8 cellular contexts compared by ENCODE assay signal in genomic region chr12:96501139-96501741, GRCh38. TPM values are rescaled to one million over a fixed set of nuclear protein-coding genes. Genes with fewer than 3 reads are reported as not detected.
DNase-seq lines count a peak whose midpoint lies in the region; ATAC-seq, FAIRE-seq and TF ChIP-seq lines count a peak whose summit lies in the region.

No MANE protein-coding gene starts in this region.

- TF ChIP-seq EP300 in GM12878 (IDR thresholded peaks at IDR 0.05; ENCODE audit: borderline replicate concordance in 1 of 2, control insufficient read depth in 1 of 2, low read depth in 2 of 2, low read length in 2 of 2) (no peak), HepG2 (IDR thresholded peaks at IDR 0.05; ENCODE audit: low read depth in 2 of 2, low read length in 2 of 2) (no peak), HepG2 (CRISPR knock-in tag; IDR thresholded peaks at IDR 0.05; ENCODE audit: borderline replicate concordance) (no peak)

- BruUV-seq in GM12878 (replicated peaks; lab: Mats Ljungman, UMichigan) (TSS peak; percentile 67), HepG2 (replicated peaks; lab: Mats Ljungman, UMichigan) (no TSS peak)

- H3K4me2 ChIP-seq in GM12878 (ENCODE audit: control insufficient read depth, insufficient read depth) (peak overlapping the region; percentile 52), HepG2 (ENCODE audit: low read depth, low read length) (peak overlapping the region; percentile 60)

- no peak for TF ChIP-seq RAD21 in GM12878 (IDR thresholded peaks at IDR 0.05; ENCODE audit: insufficient read depth, low read depth, low read length)
- no peak for TF ChIP-seq RAD21 in HepG2 (CRISPR knock-in tag; IDR thresholded peaks at IDR 0.05)

- SMC1A ChIA-PET in GM12878 (lab: Charles Lee; ENCODE audit: uncharacterized antibody, unreplicated experiment) = interaction anchor here (0.6 to 5.1 kb wide), 11 partner anchors 11 to 408 kb away, joined by 3 to 87 read pairs (median 4); partner anchors contain the start of gene CFAP54

- H3K9me3 ChIP-seq in CD4-positive, alpha-beta T cell (ENCODE audit: control insufficient read depth, low read length) = no peaks in the 10 kb centered on the region
- H3K9me3 ChIP-seq in RWPE2 (ENCODE audit: severe bottlenecking) (no peaks in the 10 kb centered on the region), GM12878 (replicated peaks; ENCODE audit: control insufficient read depth, insufficient read depth, low read length) (no peaks in the 10 kb centered on the region; the same call in 2 of the 3 replicates), HepG2 (ENCODE audit: low read length) (no peaks in the 10 kb centered on the region)

- H3K4me3 Mint-ChIP-seq in CD4-positive, alpha-beta T cell = peak overlapping the region; percentile 44

- CTCF ChIA-PET in CD4-positive, alpha-beta T cell (lab: Charles Lee) = interaction anchor here (1.2 to 4.5 kb wide), 3 partner anchors 12 to 286 kb away, joined by 4 to 22 read pairs (median 16); partner anchors contain the start of genes CDK17 and CFAP54
- CTCF ChIA-PET in GM12878 (lab: Yijun Ruan, JAX) (interaction anchor here (0.9 to 4.9 kb wide), 8 partner anchors 12 to 439 kb away, joined by 3 to 70 read pairs (median 5); partner anchors contain the start of genes CDK17 and CFAP54), HepG2 (lab: Yijun Ruan, JAX; ENCODE audit: low intra/inter-chr PET ratio, low total read pairs) (no interaction called here)

- no peaks in the 10 kb centered on the region for H3K27me3 ChIP-seq in CD4-positive, alpha-beta T cell (ENCODE audit: control insufficient read depth, insufficient read depth, low read length)
- H3K27me3 ChIP-seq in RWPE2 (ENCODE audit: insufficient read depth, poor library complexity, severe bottlenecking) (no peaks in the 10 kb centered on the region), GM12878 (replicated peaks in 1 of 2; ENCODE audit: control insufficient read depth in 2 of 2, insufficient read depth in 2 of 2, low read length in 1 of 2) (no peaks in the 10 kb centered on the region), HepG2 (ENCODE audit: control insufficient read depth in 1 of 2, insufficient read depth in 2 of 2, low read length in 2 of 2) (no peaks in the 10 kb centered on the region), H7 (ENCODE audit: control insufficient read depth, insufficient read depth, low read length) (no peaks in the 10 kb centered on the region)

- H3K4me3 ChIP-seq in RWPE2 (ENCODE audit: severe bottlenecking) = no peak overlapping the region
- H3K4me3 ChIP-seq in GM12878 = no peak overlapping the region
- H3K4me3 ChIP-seq in HepG2 (replicated peaks in 1 of 3; ENCODE audit: insufficient read depth in 1 of 3, low read depth in 2 of 3, low read length in 3 of 3) = peak overlapping the region in 2 of 3 experiments; percentile 11 to 12; a peak in 1 of 6 replicates
- no peak overlapping the region for H3K4me3 ChIP-seq in H7 (ENCODE audit: insufficient read depth, low read depth, low read length)

- H3K4me1 ChIP-seq in RWPE2 (ENCODE audit: insufficient read depth, poor library complexity, severe bottlenecking) (peaks cover 25% of the 10 kb centered on the region), GM12878 (ENCODE audit: control insufficient read depth, insufficient read depth, low read length) (peaks cover 33% of the 10 kb centered on the region), HepG2 (ENCODE audit: insufficient read depth, low read length) (peaks cover 26% of the 10 kb centered on the region)

- ATAC-seq in CD4-positive, alpha-beta T cell (ENCODE audit: poor library complexity) = peak; percentile 82
- ATAC-seq in HG03175 (IDR thresholded peaks at IDR 0.05; ENCODE audit: unreplicated experiment) (peak; percentile 83), RWPE2 (ENCODE audit: low read depth) (peak; percentile 99), GM12878 (peak; percentile 90), HepG2 (peak; percentile 63)

- no peaks in the 10 kb centered on the region for H4K20me1 ChIP-seq in GM12878 (ENCODE audit: control insufficient read depth, insufficient read depth)
- H4K20me1 ChIP-seq in HepG2 (ENCODE audit: insufficient read depth, low read length) = no peaks in the 10 kb centered on the region

- in situ Hi-C loops in GM12878 (cut with MboI) = no loop called here
- in situ Hi-C loops in HepG2 (cut with HindIII; ENCODE audit: extremely low pct_ligation_motif_present, low pct_unique_long_range_greater_than_20kb) = loop anchor here (25.0 kb wide), 1 partner anchor 289 kb away; no protein-coding TSS in a partner anchor

- no peak for TF ChIP-seq POLR2A in GM12878 (IDR thresholded peaks at IDR 0.05; ENCODE audit: low read depth, low read length)
- TF ChIP-seq POLR2A in HepG2 (IDR thresholded peaks at IDR 0.05; ENCODE audit: insufficient read depth in 1 of 2, low read depth in 2 of 2, low read length in 2 of 2) = no peak

- DNase-seq in CD4-positive, alpha-beta T cell = peak in 7 of 10 experiments; percentile 17 to 46 (median 31)
- DNase-seq in GM19238 (ENCODE audit: insufficient read length, low spot score) (peak; percentile 37), RWPE2 (ENCODE audit: low spot score) (peak; percentile 75), GM12878 (ENCODE audit: low read depth, low spot score) (peak; percentile 69), HepG2 (ENCODE audit: low spot score) (peak; percentile 55), H7 (no peak), NCI-H1436 treated with DMSO at 0.1 percent for 48 hours (lab: John Stamatoyannopoulos, UW) (no peak)

- TF ChIP-seq CTCF in CD4-positive, alpha-beta T cell (IDR thresholded peaks at IDR 0.05) = no peak
- TF ChIP-seq CTCF in RWPE2 (IDR thresholded peaks at IDR 0.05; ENCODE audit: poor library complexity, severe bottlenecking) = no peak
- TF ChIP-seq CTCF in GM12878 (IDR thresholded peaks at IDR 0.05 in 2 of 3, conservative IDR thresholded peaks at IDR 0.05 in 1 of 3; ENCODE audit: control insufficient read depth in 2 of 3, extremely low read depth in 1 of 3, insufficient read depth in 1 of 3, low read depth in 3 of 3, low read length in 3 of 3) = no peak
- TF ChIP-seq CTCF in HepG2 (CRISPR knock-in tag; IDR thresholded peaks at IDR 0.05) = no peak

- WGBS in GM12878 (ENCODE audit: insufficient coverage, insufficient replicate concordance, low lambda C conversion rate, missing lambda C conversion rate) = 11% methylated on average over 5 of the region's 5 CpGs
- 0% methylated on average over 5 of the region's 5 CpGs for WGBS in HepG2 (ENCODE audit: low lambda C conversion rate)

- no peaks in the 10 kb centered on the region for H3K27me3 Mint-ChIP-seq in CD4-positive, alpha-beta T cell

- H3K9me3 Mint-ChIP-seq in CD4-positive, alpha-beta T cell = no peaks in the 10 kb centered on the region

- H3K79me2 ChIP-seq in GM12878 (ENCODE audit: control insufficient read depth, insufficient read depth, low read length) (no peaks in the 10 kb centered on the region), HepG2 (ENCODE audit: insufficient read depth, low read length) (no peaks in the 10 kb centered on the region)

- peak overlapping the region; percentile 3 for H2AFZ ChIP-seq in GM12878 (ENCODE audit: control insufficient read depth, low read depth, low read length)
- peak overlapping the region; percentile 34 for H2AFZ ChIP-seq in HepG2 (ENCODE audit: low read length)

- peak overlapping the region; percentile 85 for H3K27ac Mint-ChIP-seq in CD4-positive, alpha-beta T cell

- FAIRE-seq in GM12878 (lab: Jason Lieb, UNC) (peak; percentile 88), HepG2 (lab: Jason Lieb, UNC) (no peak)

- H3K36me3 ChIP-seq in RWPE2 (ENCODE audit: low read depth) (no peaks in the 10 kb centered on the region), GM12878 (ENCODE audit: control insufficient read depth in 2 of 2, insufficient read depth in 2 of 2, low read length in 1 of 2) (no peaks in the 10 kb centered on the region), HepG2 (replicated peaks in 1 of 2; ENCODE audit: control insufficient read depth in 1 of 2, insufficient read depth in 2 of 2, low read length in 2 of 2) (no peaks in the 10 kb centered on the region), H7 (replicated peaks; ENCODE audit: control insufficient read depth, insufficient read depth, low read length) (no peaks in the 10 kb centered on the region)

- RAD21 ChIA-PET in GM12878 (lab: Charles Lee; ENCODE audit: unreplicated experiment) = interaction anchor here (0.7 to 4.9 kb wide), 14 partner anchors 9 to 106 kb away, joined by 3 to 57 read pairs (median 4); partner anchors contain the start of genes CDK17 and CFAP54

- H3K9ac ChIP-seq in GM12878 (ENCODE audit: control insufficient read depth, insufficient read depth, low read length) (no peak overlapping the region), HepG2 (ENCODE audit: insufficient read depth, low read depth, low read length) (no peak overlapping the region)

- intact Hi-C loops in CD4-positive, alpha-beta T cell (cut with DNase I, micrococcal nuclease) = loop anchor here in 1 of 2 experiments (5.0 kb wide), 1 partner anchor 99 kb away; the partner anchor contains the start of gene CDK17
- intact Hi-C loops in GM12878 (cut with micrococcal nuclease; ENCODE audit: unreplicated experiment) = loop anchor here (2.0 to 5.0 kb wide), 2 partner anchors 14 to 44 kb away; no protein-coding TSS in a partner anchor
- intact Hi-C loops in HepG2 (cut with micrococcal nuclease; ENCODE audit: unreplicated experiment) = loop anchor here (5.0 kb wide), 1 partner anchor 284 kb away; no protein-coding TSS in a partner anchor

- no peaks in the 10 kb centered on the region for H3K36me3 Mint-ChIP-seq in CD4-positive, alpha-beta T cell (ENCODE audit: low read depth)

- no peak overlapping the region for H3K27ac ChIP-seq in CD4-positive, alpha-beta T cell (ENCODE audit: low read depth, low read length)
- H3K27ac ChIP-seq in RWPE2 (ENCODE audit: poor library complexity, severe bottlenecking) (peak overlapping the region; percentile 93), GM12878 (ENCODE audit: control insufficient read depth, insufficient read depth) (peak overlapping the region; percentile 62), HepG2 (ENCODE audit: extremely low read length, insufficient read depth, low read length) (no peak overlapping the region)

- H3K4me1 Mint-ChIP-seq in CD4-positive, alpha-beta T cell (ENCODE audit: low read depth) = peaks cover 53% of the 10 kb centered on the region

- POLR2A ChIA-PET in CD4-positive, alpha-beta T cell (lab: Charles Lee) = interaction anchor here (0.7 to 1.5 kb wide), 5 partner anchors 12 to 292 kb away, joined by 3 to 5 read pairs (median 4); partner anchors contain the start of genes CDK17 and CFAP54
- POLR2A ChIA-PET in GM12878 (lab: Charles Lee) (interaction anchor here (0.7 to 1.7 kb wide), 5 partner anchors 12 to 100 kb away, joined by 3 to 7 read pairs (median 3); partner anchors contain the start of gene CFAP54), HepG2 (lab: Yijun Ruan, JAX) (no interaction called here)

RNA-seq across cellular contexts. Expression of gene CFAP54, which starts 11.9 kb away (rescaled TPM):
- total RNA-seq in CD4-positive, alpha-beta T cell = under 1 TPM; 0.20 to 0.22 TPM
- 2.5 and 2.9 TPM in 2 replicates for total RNA-seq in GM12878 (2013; cell fraction: nucleolus; rRNA removed)
- total RNA-seq in GM12878 (2014; rRNA removed) (0.45 and 0.54 TPM in 2 replicates), GM12878 (2014; rRNA removed; fragmentation: Illumina TruSeq; extraction: Trizol) (0.51 and 0.58 TPM in 2 replicates), GM12878 (2021) (0.56 and 1.2 TPM in 2 replicates), HepG2 (2016; rRNA removed; fragmentation: Illumina TruSeq; extraction: Trizol) (not detected in 2 replicates)
- polyA plus RNA-seq in GM12878 (2011; ENCODE audit: low read depth) = 0.21 TPM
- polyA plus RNA-seq in GM12878 (2011; rRNA removed) (1.5 and 2.7 TPM in 2 replicates), GM12878 (2014; fragmentation: Illumina TruSeq; extraction: Trizol) (0.49 and 0.57 TPM in 2 replicates), GM12878 (2014; fragmentation: Nextera tagmentation; extraction: Ambion mirVana) (under 1 TPM; 0.19 to 0.55 TPM), GM12878 (2014; rRNA removed) (0.36 and 0.47 TPM in 2 replicates), GM12878 (2016; fragmentation: Nextera tagmentation; extraction: Ambion mirVana) (1 to 10 TPM in 1 of 2 experiments, under 1 TPM in 1; 0.37 to 1.0 TPM), HepG2 (2011; rRNA removed) (not detected in 2 replicates)
- polyA plus RNA-seq in GM12878 (2011; cell fraction: cytosol; rRNA removed) = 0.25 and 0.74 TPM in 2 replicates
- 2.4 and 2.8 TPM in 2 replicates for polyA plus RNA-seq in GM12878 (2011; cell fraction: nucleus; rRNA removed)
- polyA plus RNA-seq in GM12878 (2012) = 0.53 and 1.00 TPM in 2 replicates
- 2.7 TPM in 2 replicates for polyA minus RNA-seq in GM12878 (2011; rRNA and poly(A)+ RNA removed)
- polyA minus RNA-seq in GM12878 (2011; cell fraction: cytosol; rRNA and poly(A)+ RNA removed) = 0.53 and 2.0 TPM in 2 replicates
- 4.7 and 7.2 TPM in 2 replicates for polyA minus RNA-seq in GM12878 (2011; cell fraction: nucleus; rRNA and poly(A)+ RNA removed)
- total RNA-seq in HepG2 (2016; cell fraction: cytosol; rRNA removed; fragmentation: Illumina TruSeq; extraction: Trizol; ENCODE audit: low read depth) = not detected in 2 replicates
- not detected in 2 replicates for total RNA-seq in HepG2 (2016; cell fraction: insoluble cytoplasmic fraction; rRNA removed; fragmentation: Illumina TruSeq; extraction: Trizol)
- not detected in 2 replicates for total RNA-seq in HepG2 (2016; cell fraction: membrane; rRNA removed; fragmentation: Illumina TruSeq; extraction: Trizol)
- total RNA-seq in HepG2 (2016; cell fraction: nucleus; rRNA removed; fragmentation: Illumina TruSeq; extraction: Trizol) = not detected in 2 replicates
- polyA plus RNA-seq in HepG2 (2011; cell fraction: cytosol; rRNA removed) = not detected in 2 replicates
- not detected in 2 replicates for polyA plus RNA-seq in HepG2 (2011; cell fraction: nucleus; rRNA removed)
- not detected in 2 replicates for polyA plus RNA-seq in HepG2 (2012)
- not detected in 2 replicates for polyA plus RNA-seq in HepG2 (2016; cell fraction: cytosol; fragmentation: Illumina TruSeq; extraction: Trizol; ENCODE audit: low read depth)
- polyA plus RNA-seq in HepG2 (2016; cell fraction: insoluble cytoplasmic fraction; fragmentation: Illumina TruSeq; extraction: Trizol; ENCODE audit: low read depth) = not detected in 2 replicates
- not detected in 2 replicates for polyA plus RNA-seq in HepG2 (2016; cell fraction: membrane; fragmentation: Illumina TruSeq; extraction: Trizol; ENCODE audit: low read depth)
- not detected in 2 replicates for polyA plus RNA-seq in HepG2 (2016; cell fraction: nucleus; fragmentation: Illumina TruSeq; extraction: Trizol; ENCODE audit: insufficient read depth, low read depth)
- 0.16 TPM in 1 of 2 replicates, not detected in the other for polyA minus RNA-seq in HepG2 (2011; rRNA and poly(A)+ RNA removed; ENCODE audit: low replicate concordance)
- polyA minus RNA-seq in HepG2 (2011; cell fraction: cytosol; rRNA and poly(A)+ RNA removed) = not detected in 2 replicates
- polyA minus RNA-seq in HepG2 (2011; cell fraction: nucleus; rRNA and poly(A)+ RNA removed) = not detected in 2 replicates
- not detected in 2 replicates for total RNA-seq in H7 (2014; rRNA removed; shearing (Covaris generic))

Comparison
In these comparisons a context has a peak if more than half of its experiments do, and no peak if none do; other contexts are left out.
1. DNase-seq: peak in CD4-positive, alpha-beta T cell (7 of 10), GM19238 (single experiment), RWPE2 (single experiment), GM12878 (single experiment) and HepG2 (single experiment); none in H7 (single experiment) and NCI-H1436 treated with DMSO at 0.1 percent for 48 hours (single experiment).
2. H3K27ac ChIP-seq: peak in RWPE2 (single experiment) and GM12878 (single experiment); none in CD4-positive, alpha-beta T cell (single experiment) and HepG2 (single experiment).
3. H3K4me3 ChIP-seq: peak in HepG2 (2 of 3); none in RWPE2 (single experiment), GM12878 (single experiment) and H7 (single experiment).
4. Peak in every context shown above with its lines, with median percentiles within 50 percentile points of each other: ATAC-seq.